Comparison of ENCODE assay signal across 30 cellular contexts in genomic region chr4:42778349-42778748, GRCh38.
"Had no signal": no experiment of that assay in that cellular context is flagged by ENCODE, and none has a peak within 500 bp of the region (broad histone marks: within the 10 kb centered on the region; RNA-seq: fewer than 3 reads in every experiment).

No MANE protein-coding gene starts in this region.

- H3K27me3 ChIP-seq: brain microvascular endothelial cell had no signal

- H3K9me3 ChIP-seq: MG63 had no signal

- H3K36me3 ChIP-seq: brain microvascular endothelial cell, MG63, WERI-Rb-1 had no signal

- DNase-seq: activated CD4-positive, alpha-beta memory T cell treated with anti-CD3 and anti-CD28 coated beads, Interleukin-2, amount 10 ng/mL, durations not matched to agents 7 days and 5 days; activated CD4-positive, alpha-beta T cell treated with anti-CD3 and anti-CD28 coated beads for 1 hour; activated CD4-positive, alpha-beta T cell treated with anti-CD3 and anti-CD28 coated beads for 48 hours; activated CD4-positive, CD25-positive, alpha-beta regulatory T cell; activated CD8-positive, alpha-beta memory T cell treated with anti-CD3 and anti-CD28 coated beads for 24 hours; activated CD8-positive, alpha-beta memory T cell treated with anti-CD3 and anti-CD28 coated beads, Interleukin-2, amount 10 ng/mL, durations not matched to agents 7 days and 5 days; activated CD8-positive, alpha-beta memory T cell treated with anti-CD3 and anti-CD28 coated beads, Interleukin-2, amount 50 U/mL, for 48 hours; activated effector memory CD4-positive, alpha-beta T cell treated with Interleukin-2 at 50 U/mL for 16 hours; activated naive CD4-positive, alpha-beta T cell treated with anti-CD3 and anti-CD28 coated beads, Interleukin-2, amount 10 ng/mL, durations not matched to agents 7 days and 5 days; activated naive CD8-positive, alpha-beta T cell treated with anti-CD3 and anti-CD28 coated beads for 36 hours; activated T-cell treated with anti-CD3 and anti-CD28 coated beads, Interleukin-2, amount 50 U/mL, for 48 hours; amniotic stem cell; aorta; brain microvascular endothelial cell; central memory CD4-positive, alpha-beta T cell; Kasumi-1; KG1; MG63; NCI-H1092; NCI-H1436 treated with DMSO at 0.1 percent for 48 hours; NCI-H1694 treated with DMSO at 0.1 percent for 48 hours; NCI-H2081; NCI-H446; NCI-H524 treated with DMSO at 0.1 percent for 48 hours; OCI-M1; Right ventricle myocardium superior; SW 1271; T-helper 1 cell; T1000; WERI-Rb-1 had no signal

- ATAC-seq: activated CD8-positive, alpha-beta memory T cell treated with anti-CD3 and anti-CD28 coated beads, Interleukin-2, amount 10 ng/mL, durations not matched to agents 7 days and 5 days had no signal

- H3K27ac ChIP-seq: brain microvascular endothelial cell, WERI-Rb-1 had no signal

- H3K4me3 ChIP-seq: MG63 had no signal
